In the genomic region with DNA sequence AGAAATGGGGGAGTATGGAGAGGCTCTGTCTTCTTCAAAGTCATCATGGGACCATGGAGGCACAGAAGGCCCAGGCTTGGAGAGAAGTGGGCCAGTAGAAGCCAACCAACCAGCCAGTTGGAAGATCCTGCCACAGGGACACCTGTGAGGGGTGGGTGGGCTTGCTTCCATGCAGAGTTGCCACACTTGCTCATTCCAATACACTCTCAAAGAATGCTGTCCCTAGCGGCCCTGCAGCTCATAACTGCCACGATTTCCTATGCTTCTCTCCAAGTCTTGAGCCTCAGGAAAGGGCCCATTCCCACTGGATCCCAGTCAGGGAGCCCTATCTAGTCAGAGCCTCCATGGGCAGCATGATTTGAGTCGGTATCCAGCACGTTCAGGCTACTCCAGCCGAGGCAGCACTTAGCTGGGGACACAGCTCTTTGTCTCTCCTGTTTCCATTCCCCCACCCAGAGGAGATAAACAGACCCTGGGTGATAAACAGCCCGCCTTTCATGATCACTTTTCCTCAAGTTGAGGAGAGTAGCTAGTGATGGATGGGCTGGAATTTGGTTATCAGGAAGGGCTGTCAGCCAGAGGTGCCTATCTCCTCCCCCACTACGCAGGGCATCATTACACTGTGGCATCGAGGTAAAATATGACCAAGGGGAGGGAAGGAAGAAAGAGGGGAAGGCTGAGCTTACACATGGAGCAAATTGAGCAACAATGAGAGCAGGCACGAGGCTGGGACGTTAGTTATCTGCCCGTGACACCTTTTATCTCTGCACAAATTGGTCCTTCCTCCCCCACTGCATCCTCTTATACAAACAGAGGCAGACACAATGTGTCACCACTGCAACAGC, we compare ENCODE assay signal across 17 cellular contexts.
"Had no signal": no experiment of that assay in that cellular context is flagged by ENCODE, and none has a peak within 500 bp of the region (broad histone marks: within the 10 kb centered on the region; RNA-seq: fewer than 3 reads in every experiment).

No MANE protein-coding gene starts in this region.

- ATAC-seq: activated CD4-positive, CD25-positive, alpha-beta regulatory T cell treated with anti-CD3 and anti-CD28 coated beads, Interleukin-2, amount 50 U/mL, for 24 hours; body of pancreas; right lobe of liver; stimulated activated memory B cell treated with anti-CD40 and anti-IgM and Interleukin-4, amounts not matched to agents 10 μg/mL and 1 μg/mL and 100 μg/mL, for 72 hours had no signal

- H3K4me3 ChIP-seq: body of pancreas, lung, right lobe of liver, spleen, tibial nerve had no signal

- H3K27me3 ChIP-seq: body of pancreas, right lobe of liver, spleen, tibial nerve had no signal

- DNase-seq: activated CD4-positive, alpha-beta T cell treated with anti-CD3 and anti-CD28 coated beads, Interleukin-2, amount 50 U/mL, for 4 hours; activated effector memory CD4-positive, alpha-beta T cell treated with Interleukin-2 at 50 U/mL for 16 hours; activated T-cell treated with anti-CD3 and anti-CD28 coated beads, Interleukin-2, amount 50 U/mL, for 1 hour; amniotic stem cell; cortex of kidney; effector memory CD4-positive, alpha-beta T cell; hippocampal formation; immature natural killer cell; naive B cell; right lobe of liver; spleen; stimulated activated CD4-positive, alpha-beta T cell treated with anti-CD3 and anti-CD28 coated beads, Interleukin-1b, Interleukin-23, amount 100 ng/mL, for 48 hours had no signal

- H3K27ac ChIP-seq: body of pancreas, right lobe of liver, spleen, tibial nerve had no signal

- H3K36me3 ChIP-seq: right lobe of liver had no signal

- H3K9me3 ChIP-seq: body of pancreas, right lobe of liver, spleen, tibial nerve had no signal
